In genomic region chr5:8700222-8700621, GRCh38 we compare ENCODE assay signal across 1 cellular context.
TF ChIP-seq lines count a peak whose summit lies in the region.

No MANE protein-coding gene starts in this region.

TF ChIP-seq in GM23338, 12 proteins besides CTCF, POLR2A, EP300 and RAD21 (continued from another document):
- TF ChIP-seq REST (IDR thresholded peaks at IDR 0.05; ENCODE audit: unreplicated experiment), result no peak
- TF ChIP-seq EZH2phosphoT487 (IDR thresholded peaks at IDR 0.05; ENCODE audit: unreplicated experiment), result no peak
- TF ChIP-seq ETS1 (IDR thresholded peaks at IDR 0.05), result no peak
- TF ChIP-seq CREB1 (CRISPR knock-in tag; IDR thresholded peaks at IDR 0.05; ENCODE audit: low read depth), result no peak
- TF ChIP-seq ZNF331 (CRISPR knock-in tag; IDR thresholded peaks at IDR 0.05; ENCODE audit: low read depth), result no peak
- TF ChIP-seq JUNB (IDR thresholded peaks at IDR 0.05; ENCODE audit: unreplicated experiment), result no peak
- TF ChIP-seq NANOG (IDR thresholded peaks at IDR 0.05; ENCODE audit: borderline replicate concordance), result no peak
- no peak for TF ChIP-seq POLR2AphosphoS5 (IDR thresholded peaks at IDR 0.05; ENCODE audit: low read depth)
- TF ChIP-seq STAT1 (IDR thresholded peaks at IDR 0.05; ENCODE audit: unreplicated experiment), result no peak
